In the genomic region with DNA sequence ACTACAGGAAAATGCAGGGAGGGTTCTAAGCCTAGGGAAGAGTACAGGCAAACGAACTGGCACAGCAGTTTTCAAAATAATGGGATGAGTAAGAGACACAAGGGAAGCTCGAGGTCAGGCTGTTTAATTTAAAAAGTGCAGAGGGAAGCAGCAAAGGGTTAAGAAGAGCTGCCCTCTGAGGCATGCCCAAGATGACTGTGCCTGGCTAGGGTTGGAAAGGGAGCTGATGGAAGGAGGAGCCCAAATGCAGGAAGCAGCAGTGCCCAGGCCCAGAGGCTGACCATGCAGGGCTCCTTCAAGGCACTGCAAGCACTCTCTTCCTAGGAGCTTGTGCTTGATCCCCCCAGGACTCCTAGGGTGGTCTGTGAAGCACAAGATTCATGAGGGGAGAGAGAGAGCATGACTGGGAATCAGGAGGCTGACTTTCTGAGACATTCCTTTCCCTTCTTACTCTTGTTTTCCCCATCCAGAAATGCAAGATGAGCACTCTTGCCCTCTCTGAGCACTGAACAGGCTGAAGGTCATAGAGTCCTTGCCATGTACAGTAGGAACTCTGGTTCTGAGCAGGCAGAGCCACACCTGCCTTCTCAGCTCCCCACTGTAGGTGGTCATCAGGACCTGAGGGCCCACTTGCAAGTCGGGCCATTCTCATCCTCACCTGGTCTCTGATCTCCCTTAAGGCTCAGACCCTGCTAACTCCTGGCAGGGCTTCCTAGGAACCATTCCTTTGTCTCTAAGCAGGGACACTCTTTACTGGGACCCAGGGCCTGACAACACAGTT, we compare ENCODE assay signal across 15 cellular contexts. TPM values are rescaled to one million over a fixed set of nuclear protein-coding genes. Genes with fewer than 3 reads are reported as not detected.
DNase-seq lines count a peak whose midpoint lies in the region; ATAC-seq and TF ChIP-seq lines count a peak whose summit lies in the region.
"Had no signal": no experiment of that assay in that cellular context is flagged by ENCODE, and none has a peak within 500 bp of the region (broad histone marks: within the 10 kb centered on the region; RNA-seq: fewer than 3 reads in every experiment).

No MANE protein-coding gene starts in this region.

- H3K27me3 ChIP-seq in RWPE2 (ENCODE audit: insufficient read depth, poor library complexity, severe bottlenecking) (no peaks in the 10 kb centered on the region), SJCRH30 (no peaks in the 10 kb centered on the region)

- no peak overlapping the region for H3K27ac Mint-ChIP-seq in activated naive CD8-positive, alpha-beta T cell treated with anti-CD3 and anti-CD28 coated beads, Interleukin-2, amount 50 U/mL, for 24 hours
- no peak overlapping the region for H3K27ac Mint-ChIP-seq in activated naive CD8-positive, alpha-beta T cell treated with anti-CD3 and anti-CD28 coated beads for 36 hours
- H3K27ac Mint-ChIP-seq: CD14-positive monocyte had no signal

- TF ChIP-seq CTCF in RWPE2 (IDR thresholded peaks at IDR 0.05; ENCODE audit: poor library complexity, severe bottlenecking): no peak

- H3K27me3 Mint-ChIP-seq in activated naive CD8-positive, alpha-beta T cell treated with anti-CD3 and anti-CD28 coated beads, Interleukin-2, amount 50 U/mL, for 24 hours: peaks cover 16% of the 10 kb centered on the region
- H3K27me3 Mint-ChIP-seq in activated naive CD8-positive, alpha-beta T cell treated with anti-CD3 and anti-CD28 coated beads for 36 hours: peaks cover 36% of the 10 kb centered on the region

- H3K9me3 Mint-ChIP-seq in activated naive CD8-positive, alpha-beta T cell treated with anti-CD3 and anti-CD28 coated beads, Interleukin-2, amount 50 U/mL, for 24 hours: no peaks in the 10 kb centered on the region
- H3K9me3 Mint-ChIP-seq in activated naive CD8-positive, alpha-beta T cell treated with anti-CD3 and anti-CD28 coated beads for 36 hours: no peaks in the 10 kb centered on the region

- H3K36me3 Mint-ChIP-seq in activated naive CD8-positive, alpha-beta T cell treated with anti-CD3 and anti-CD28 coated beads, Interleukin-2, amount 50 U/mL, for 24 hours (ENCODE audit: low read depth): no peaks in the 10 kb centered on the region
- H3K36me3 Mint-ChIP-seq in activated naive CD8-positive, alpha-beta T cell treated with anti-CD3 and anti-CD28 coated beads for 36 hours: no peaks in the 10 kb centered on the region
- H3K36me3 Mint-ChIP-seq: CD14-positive monocyte had no signal

- H3K4me1 ChIP-seq in RWPE2 (ENCODE audit: insufficient read depth, poor library complexity, severe bottlenecking) (peaks cover 8% of the 10 kb centered on the region), SJCRH30 (peaks cover 8% of the 10 kb centered on the region)

- H3K4me3 Mint-ChIP-seq in activated naive CD8-positive, alpha-beta T cell treated with anti-CD3 and anti-CD28 coated beads, Interleukin-2, amount 50 U/mL, for 24 hours: no peak overlapping the region
- H3K4me3 Mint-ChIP-seq in activated naive CD8-positive, alpha-beta T cell treated with anti-CD3 and anti-CD28 coated beads for 36 hours: no peak overlapping the region
- H3K4me3 Mint-ChIP-seq: CD14-positive monocyte had no signal

- no peak for DNase-seq in activated naive CD8-positive, alpha-beta T cell treated with anti-CD3 and anti-CD28 coated beads, Interleukin-2, amount 50 U/mL, for 24 hours
- no peak for DNase-seq in activated naive CD8-positive, alpha-beta T cell treated with anti-CD3 and anti-CD28 coated beads for 36 hours
- DNase-seq in RWPE2 (ENCODE audit: low spot score) (no peak), glomerular visceral epithelial cell (ENCODE audit: extremely low spot score) (peak; percentile 6), stromal cell of bone marrow (ENCODE audit: low read depth) (peak; percentile 33), SJCRH30 (no peak), NCI-H345 (lab: John Stamatoyannopoulos, UW) (no peak)
- no peak for DNase-seq in stimulated activated CD4-positive, alpha-beta T cell treated with anti-CD3 and anti-CD28 coated beads, Interleukin-4, amount 100 ng/mL, for 4 hours
- DNase-seq: HCEC 1CT, NCI-H1092, NCI-H187 treated with DMSO at 0.1 percent for 48 hours, NCI-H2171 treated with DMSO at 0.1 percent for 48 hours, NCI-H510A, SIG-M5 had no signal

- H3K9me3 ChIP-seq in RWPE2 (ENCODE audit: severe bottlenecking) (no peaks in the 10 kb centered on the region), SJCRH30 (replicated peaks) (no peaks in the 10 kb centered on the region; the same call in 1 of the 2 replicates)

- no peaks in the 10 kb centered on the region for H3K4me1 Mint-ChIP-seq in activated naive CD8-positive, alpha-beta T cell treated with anti-CD3 and anti-CD28 coated beads, Interleukin-2, amount 50 U/mL, for 24 hours
- no peaks in the 10 kb centered on the region for H3K4me1 Mint-ChIP-seq in activated naive CD8-positive, alpha-beta T cell treated with anti-CD3 and anti-CD28 coated beads for 36 hours
- H3K4me1 Mint-ChIP-seq: CD14-positive monocyte had no signal

- H3K36me3 ChIP-seq in RWPE2 (ENCODE audit: low read depth) (no peaks in the 10 kb centered on the region), SJCRH30 (no peaks in the 10 kb centered on the region)

- peak; percentile 15 for ATAC-seq in activated naive CD8-positive, alpha-beta T cell treated with anti-CD3 and anti-CD28 coated beads, Interleukin-2, amount 50 U/mL, for 24 hours
- ATAC-seq in RWPE2 (ENCODE audit: low read depth): peak; percentile 19; the same call in 1 of the 3 replicates

- H3K27ac ChIP-seq in RWPE2 (ENCODE audit: poor library complexity, severe bottlenecking) (no peak overlapping the region), SJCRH30 (no peak overlapping the region)

- H3K4me3 ChIP-seq in RWPE2 (ENCODE audit: severe bottlenecking): no peak overlapping the region
- no peak overlapping the region for H3K4me3 ChIP-seq in SJCRH30

RNA-seq across cellular contexts. Expression of gene DRD2, which starts 46.7 kb away (rescaled TPM):
- not detected for total RNA-seq in activated naive CD8-positive, alpha-beta T cell treated with anti-CD3 and anti-CD28 coated beads for 36 hours
- 1.4 and 2.5 TPM in 2 replicates for total RNA-seq in SJCRH30 (2014; rRNA removed; shearing (Covaris generic))

Comparison
In these comparisons a context has a peak if more than half of its experiments do, and no peak if none do; other contexts are left out.
1. DNase-seq: peak in glomerular visceral epithelial cell (single experiment) and stromal cell of bone marrow (single experiment); none in activated naive CD8-positive, alpha-beta T cell treated with anti-CD3 and anti-CD28 coated beads, Interleukin-2, amount 50 U/mL, for 24 hours (single experiment), activated naive CD8-positive, alpha-beta T cell treated with anti-CD3 and anti-CD28 coated beads for 36 hours (single experiment), RWPE2 (single experiment), SJCRH30 (0 of 2), stimulated activated CD4-positive, alpha-beta T cell treated with anti-CD3 and anti-CD28 coated beads, Interleukin-4, amount 100 ng/mL, for 4 hours (0 of 2) and NCI-H345 (single experiment).